In genomic region chr7:43729214-43729923, GRCh38 we compare ENCODE assay signal across 1 cellular context.
TF ChIP-seq lines count a peak whose summit lies in the region.

Gene COA1 (minus strand): TSS chr7:43729523. CDS start chr7:43648614, 80,909 bp downstream.

TF ChIP-seq in HepG2, 621 proteins besides CTCF, POLR2A, EP300 and RAD21 (continued from another document):
- no peak for TF ChIP-seq DDIT3 (CRISPR knock-in tag; IDR thresholded peaks at IDR 0.05)
- TF ChIP-seq IKZF5 (CRISPR knock-in tag; IDR thresholded peaks at IDR 0.05), result peak; percentile 100
- peak; percentile 29; the same call in 1 of the 2 replicates for TF ChIP-seq ZNF83 (CRISPR knock-in tag; IDR thresholded peaks at IDR 0.05; ENCODE audit: borderline replicate concordance)
- peak; percentile 54; the same call in 1 of the 2 replicates for TF ChIP-seq NR0B2 (CRISPR knock-in tag; IDR thresholded peaks at IDR 0.05)
- TF ChIP-seq SP1 (IDR thresholded peaks at IDR 0.05), result no peak
- no peak for TF ChIP-seq SP1 (CRISPR knock-in tag; IDR thresholded peaks at IDR 0.05)
- TF ChIP-seq FOXM1 (CRISPR knock-in tag; IDR thresholded peaks at IDR 0.05), result 0 out of 2 replicates have a peak, but pooled peaks have one; percentile 12
- 0 out of 2 replicates have a peak, but pooled peaks have one; percentile 44 for TF ChIP-seq KLF6 (CRISPR knock-in tag; IDR thresholded peaks at IDR 0.05)
- TF ChIP-seq ZSCAN31 (CRISPR knock-in tag; IDR thresholded peaks at IDR 0.05; ENCODE audit: low read depth), result peak; percentile 76
- peak; percentile 48; the same call in 1 of the 2 replicates for TF ChIP-seq ZBED4 (CRISPR knock-in tag; IDR thresholded peaks at IDR 0.05; ENCODE audit: borderline replicate concordance)
- peak in 1 of 2 experiments; percentile 48; a peak in 1 of 4 replicates for TF ChIP-seq ATF4 (CRISPR knock-in tag; IDR thresholded peaks at IDR 0.05)
- no peak for TF ChIP-seq ZNF75D (CRISPR knock-in tag; IDR thresholded peaks at IDR 0.05; ENCODE audit: borderline replicate concordance)
- peak; percentile 91 for TF ChIP-seq SPEN (CRISPR knock-in tag; IDR thresholded peaks at IDR 0.05; ENCODE audit: low read depth)
- no peak; the same call in 1 of the 2 replicates for TF ChIP-seq ZNF281 (CRISPR knock-in tag; IDR thresholded peaks at IDR 0.05; ENCODE audit: borderline replicate concordance)
- TF ChIP-seq EED (CRISPR knock-in tag; IDR thresholded peaks at IDR 0.05), result peak; percentile 68; the same call in 1 of the 2 replicates
